Comparison of ENCODE assay signal across 11 cellular contexts in genomic region chr22:35749808-35750207, GRCh38. TPM values are rescaled to one million over a fixed set of nuclear protein-coding genes. Genes with fewer than 3 reads are reported as not detected.
A peak's percentile ranks its signal among the peaks of the same experiment; 100 is the strongest.
DNase-seq lines count a peak whose midpoint lies in the region; ATAC-seq and TF ChIP-seq lines count a peak whose summit lies in the region.
"Had no signal": no experiment of that assay in that cellular context is flagged by ENCODE, and none has a peak within 500 bp of the region (broad histone marks: within the 10 kb centered on the region; RNA-seq: fewer than 3 reads in every experiment).

No MANE protein-coding gene starts in this region.

- peaks cover 81% of the 10 kb centered on the region for H3F3A ChIP-seq in SU-DHL-6 (ENCODE audit: insufficient read depth)

- peaks cover 11% of the 10 kb centered on the region for H3K4me1 Mint-ChIP-seq in stimulated activated naive CD8-positive, alpha-beta T cell treated with anti-CD3 and anti-CD28 coated beads, Interleukin-15, amount 100 ng/mL, for 72 hours

- peak overlapping the region; percentile 74 for H3K9ac ChIP-seq in SU-DHL-6 (ENCODE audit: low read length)

- peaks cover 32 to 50% of the 10 kb centered on the region in 2 donors for H3K4me1 ChIP-seq in thyroid gland

- no peaks in the 10 kb centered on the region for H3K27me3 ChIP-seq in SU-DHL-6 (ENCODE audit: low read length)
- no peaks in the 10 kb centered on the region for H3K27me3 ChIP-seq in thyroid gland

- H3K4me3 Mint-ChIP-seq in stimulated activated naive CD8-positive, alpha-beta T cell treated with anti-CD3 and anti-CD28 coated beads, Interleukin-15, amount 100 ng/mL, for 72 hours: no peak overlapping the region
- H3K4me3 Mint-ChIP-seq: activated naive CD4-positive, alpha-beta T cell treated with anti-CD3 and anti-CD28 coated beads for 36 hours had no signal

- no peak overlapping the region for H3K27ac Mint-ChIP-seq in stimulated activated naive CD8-positive, alpha-beta T cell treated with anti-CD3 and anti-CD28 coated beads, Interleukin-15, amount 100 ng/mL, for 72 hours
- H3K27ac Mint-ChIP-seq: activated naive CD4-positive, alpha-beta T cell treated with anti-CD3 and anti-CD28 coated beads for 36 hours had no signal

- H4K20me1 ChIP-seq in SU-DHL-6 (ENCODE audit: low read depth, low read length): no peaks in the 10 kb centered on the region

- H3K79me2 ChIP-seq in SU-DHL-6 (ENCODE audit: insufficient read depth, low read length): peaks cover 15% of the 10 kb centered on the region

- H3K9me3 Mint-ChIP-seq in stimulated activated naive CD8-positive, alpha-beta T cell treated with anti-CD3 and anti-CD28 coated beads, Interleukin-15, amount 100 ng/mL, for 72 hours: no peaks in the 10 kb centered on the region
- H3K9me3 Mint-ChIP-seq: activated naive CD4-positive, alpha-beta T cell treated with anti-CD3 and anti-CD28 coated beads for 36 hours had no signal

- TF ChIP-seq POLR2A in thyroid gland (IDR thresholded peaks at IDR 0.05): no peak

- H2AFZ ChIP-seq in SU-DHL-6 (ENCODE audit: low read depth, low read length, severe bottlenecking): no peak overlapping the region

- H3K36me3 ChIP-seq in SU-DHL-6 (ENCODE audit: low read length): no peaks in the 10 kb centered on the region
- no peaks in the 10 kb centered on the region for H3K36me3 ChIP-seq in thyroid gland

- no peaks in the 10 kb centered on the region for H3K27me3 Mint-ChIP-seq in stimulated activated naive CD8-positive, alpha-beta T cell treated with anti-CD3 and anti-CD28 coated beads, Interleukin-15, amount 100 ng/mL, for 72 hours

- intact Hi-C loops in thyroid gland (cut with DNase I): no loop called here

- H3K9me3 ChIP-seq in SU-DHL-6 (ENCODE audit: insufficient read depth, low read length) (no peaks in the 10 kb centered on the region), thyroid gland (no peaks in the 10 kb centered on the region)

- H3K4me2 ChIP-seq in SU-DHL-6 (ENCODE audit: low read depth, low read length, poor library complexity, severe bottlenecking): peak overlapping the region; percentile 96

- H3K27ac ChIP-seq in SU-DHL-6 (ENCODE audit: low read depth, low read length): peak overlapping the region; percentile 99
- H3K27ac ChIP-seq in thyroid gland: peak overlapping the region; percentile 4 to 56 (median 43)

- no peak for TF ChIP-seq CTCF in SU-DHL-6 (IDR thresholded peaks at IDR 0.05; ENCODE audit: insufficient read depth, low read length, poor library complexity, severe bottlenecking)
- TF ChIP-seq CTCF in thyroid gland (IDR thresholded peaks at IDR 0.05): peak in 1 of 6 experiments; percentile 2

- 36 to 44% methylated on average over 10 of the region's 10 CpGs for WGBS in thyroid gland, 2 donors

- peak; percentile 28 for ATAC-seq in stimulated activated naive CD8-positive, alpha-beta T cell treated with anti-CD3 and anti-CD28 coated beads, Interleukin-15, Interleukin-2, amounts not matched to agents 100 U/mL and 50 U/mL, for 24 hours
- ATAC-seq in stimulated activated naive CD8-positive, alpha-beta T cell treated with anti-CD3 and anti-CD28 coated beads, Interleukin-15, amount 100 ng/mL, for 72 hours: no peak
- ATAC-seq in HG02943 (IDR thresholded peaks at IDR 0.05; ENCODE audit: low read depth, unreplicated experiment): peak; percentile 79

- DNase-seq in stimulated activated naive CD8-positive, alpha-beta T cell treated with anti-CD3 and anti-CD28 coated beads, Interleukin-15, Interleukin-2, amounts not matched to agents 100 U/mL and 50 U/mL, for 24 hours: peak; percentile 10
- DNase-seq in stimulated activated naive CD8-positive, alpha-beta T cell treated with anti-CD3 and anti-CD28 coated beads, Interleukin-15, amount 100 ng/mL, for 72 hours: no peak
- DNase-seq in thyroid gland (peak; percentile 62 to 63), SK-N-DZ (ENCODE audit: low spot score) (no peak)
- no peak for DNase-seq in activated CD8-positive, alpha-beta memory T cell treated with anti-CD3 and anti-CD28 coated beads, Interleukin-2, amount 50 U/mL, for 48 hours
- no peak for DNase-seq in activated T-cell treated with anti-CD3 and anti-CD28 coated beads, Interleukin-2, amount 50 U/mL, for 48 hours
- DNase-seq: activated naive CD4-positive, alpha-beta T cell treated with anti-CD3 and anti-CD28 coated beads for 36 hours; head of caudate nucleus; small intestine had no signal

- H3K9me2 ChIP-seq in SU-DHL-6 (replicated peaks; ENCODE audit: insufficient read depth, low read length): no peaks in the 10 kb centered on the region

- peak overlapping the region; percentile 30 for H3K4me3 ChIP-seq in SU-DHL-6 (ENCODE audit: insufficient read depth, low read length, poor library complexity, severe bottlenecking)
- H3K4me3 ChIP-seq in thyroid gland (replicated peaks in 1 of 3): no peak overlapping the region

RNA-seq across cellular contexts. Expression of gene APOL5, which starts 32.1 kb away (rescaled TPM):
- total RNA-seq in thyroid gland: not detected
- polyA plus RNA-seq in SK-N-DZ (2014; cell fraction: cytosol; rRNA removed): not detected in 2 replicates
- polyA plus RNA-seq in SK-N-DZ (2014; cell fraction: nucleus; rRNA removed): not detected in 2 replicates
- total RNA-seq: activated naive CD4-positive, alpha-beta T cell treated with anti-CD3 and anti-CD28 coated beads for 36 hours had no signal
- polyA plus RNA-seq: small intestine had no signal

Comparison
In these comparisons a context has a peak if more than half of its experiments do, and no peak if none do; other contexts are left out.
1. DNase-seq: peak in stimulated activated naive CD8-positive, alpha-beta T cell treated with anti-CD3 and anti-CD28 coated beads, Interleukin-15, Interleukin-2, amounts not matched to agents 100 U/mL and 50 U/mL, for 24 hours (single experiment) and thyroid gland (2 of 2); none in stimulated activated naive CD8-positive, alpha-beta T cell treated with anti-CD3 and anti-CD28 coated beads, Interleukin-15, amount 100 ng/mL, for 72 hours (0 of 2), activated CD8-positive, alpha-beta memory T cell treated with anti-CD3 and anti-CD28 coated beads, Interleukin-2, amount 50 U/mL, for 48 hours (single experiment), SK-N-DZ (single experiment) and activated T-cell treated with anti-CD3 and anti-CD28 coated beads, Interleukin-2, amount 50 U/mL, for 48 hours (0 of 2).